17 cellular contexts compared by ENCODE assay signal in genomic region chr10:79287973-79288715, GRCh38. TPM values are rescaled to one million over a fixed set of nuclear protein-coding genes. Genes with fewer than 3 reads are reported as not detected.
DNase-seq lines count a peak whose midpoint lies in the region; ATAC-seq and TF ChIP-seq lines count a peak whose summit lies in the region.
"Had no signal": no experiment of that assay in that cellular context is flagged by ENCODE, and none has a peak within 500 bp of the region (broad histone marks: within the 10 kb centered on the region; RNA-seq: fewer than 3 reads in every experiment).

No MANE protein-coding gene starts in this region.

- 82 to 89% methylated on average over 15 of the region's 15 CpGs for WGBS in esophagus, 2 donors
- no CpG with 5 or more reads among the region's 15 CpGs for WGBS in trophoblast cell (ENCODE audit: extremely low coverage, insufficient coverage, insufficient read length)

- peaks cover 95 to 100% (median 100%) of the 10 kb centered on the region in 11 experiments; a peak in 21 of 22 replicates for H4K20me1 ChIP-seq in BLaER1 treated with 17β-estradiol and CSF1 and Interleukin-3, amounts not matched to agents 10 nM and 100 nM

- H3K27ac ChIP-seq in BLaER1 treated with 17β-estradiol and CSF1 and Interleukin-3, amounts not matched to agents 10 nM and 100 nM, result peak overlapping the region; percentile 5 to 89 (median 78)
- H3K27ac ChIP-seq in esophagus (ENCODE audit: low read depth in 2 of 2, low read length in 1 of 2), result peak overlapping the region; percentile 46 to 83
- no peak overlapping the region for H3K27ac ChIP-seq in trophoblast cell (ENCODE audit: low read depth, low read length)
- H3K27ac ChIP-seq in breast epithelium, result peak overlapping the region in 1 of 2 donors; percentile 32
- H3K27ac ChIP-seq: hepatocyte, PC-9 had no signal

- H4K12ac ChIP-seq in trophoblast cell (ENCODE audit: low read depth, low read length), result no peak overlapping the region

- H4K91ac ChIP-seq in trophoblast cell (ENCODE audit: low read depth, low read length), result no peak overlapping the region

- peak overlapping the region in 2 of 10 experiments; percentile 24 to 29; a peak in 2 of 20 replicates for H3K4me3 ChIP-seq in BLaER1 treated with 17β-estradiol and CSF1 and Interleukin-3, amounts not matched to agents 10 nM and 100 nM
- H3K4me3 ChIP-seq in esophagus (ENCODE audit: low read depth in 1 of 2, low read length in 2 of 2), result no peak overlapping the region
- H3K4me3 ChIP-seq in trophoblast cell (ENCODE audit: low read depth, low read length), result peak overlapping the region; percentile 7
- no peak overlapping the region for H3K4me3 ChIP-seq in breast epithelium
- H3K4me3 ChIP-seq: HAP-1, hepatocyte, PC-9 had no signal

- H2BK120ac ChIP-seq in trophoblast cell (ENCODE audit: insufficient read depth, low read length, poor library complexity), result no peak overlapping the region

- H3K4ac ChIP-seq in trophoblast cell (ENCODE audit: low read depth, low read length), result no peak overlapping the region

- peak overlapping the region; percentile 55 for H3K4me3 Mint-ChIP-seq in T-helper 17 cell

- no peak for DNase-seq in T-helper 17 cell
- peak; percentile 46 to 59 for DNase-seq in trophoblast cell
- DNase-seq in breast epithelium (ENCODE audit: low spot score in 2 of 2), result no peak
- no peak for DNase-seq in posterior vena cava (ENCODE audit: low spot score)
- DNase-seq: activated naive CD4-positive, alpha-beta T cell; DMS153; NCI-H2029 treated with DMSO at 0.1 percent for 48 hours; NCI-H526 treated with DMSO at 0.1 percent for 48 hours; PC-9; retina; SK-N-SH had no signal

- no peak overlapping the region for H2AK5ac ChIP-seq in trophoblast cell (ENCODE audit: low read length)

- no peak overlapping the region for H4K8ac ChIP-seq in trophoblast cell (ENCODE audit: low read depth, low read length)

- H3K4me2 ChIP-seq in BLaER1 treated with 17β-estradiol and CSF1 and Interleukin-3, amounts not matched to agents 10 nM and 100 nM, result peak overlapping the region; percentile 76 to 97 (median 90); a peak in 21 of 22 replicates
- no peak overlapping the region for H3K4me2 ChIP-seq in trophoblast cell (ENCODE audit: low read length)
- H3K4me2 ChIP-seq: hepatocyte, SK-N-SH had no signal

- H2BK5ac ChIP-seq in trophoblast cell (ENCODE audit: low read depth, low read length, poor library complexity), result no peak overlapping the region

- no peaks in the 10 kb centered on the region for H3K27me3 Mint-ChIP-seq in T-helper 17 cell

- TF ChIP-seq CTCF in breast epithelium (IDR thresholded peaks at IDR 0.05), result no peak

- H3K4me1 Mint-ChIP-seq in T-helper 17 cell, result peaks cover 36% of the 10 kb centered on the region

- H2AFZ ChIP-seq in trophoblast cell (ENCODE audit: insufficient read depth, low read length, poor library complexity), result no peak overlapping the region
- H2AFZ ChIP-seq: hepatocyte, PC-9 had no signal

- TF ChIP-seq POLR2A in breast epithelium (IDR thresholded peaks at IDR 0.05), result no peak

- ATAC-seq in T-helper 17 cell (no peak), HG03378 (IDR thresholded peaks at IDR 0.05; ENCODE audit: unreplicated experiment) (no peak), HG03571 (IDR thresholded peaks at IDR 0.05; ENCODE audit: unreplicated experiment) (no peak)

- H3K36me3 Mint-ChIP-seq in T-helper 17 cell (ENCODE audit: low read depth), result peaks cover 7% of the 10 kb centered on the region

- H3K36me3 ChIP-seq in BLaER1 treated with 17β-estradiol and CSF1 and Interleukin-3, amounts not matched to agents 10 nM and 100 nM, result peaks cover 75 to 90% (median 84%) of the 10 kb centered on the region in 11 experiments
- peaks cover 14 to 53% of the 10 kb centered on the region in 2 donors for H3K36me3 ChIP-seq in esophagus (ENCODE audit: control insufficient read depth in 2 of 2, insufficient read depth in 2 of 2, low read length in 1 of 2)
- H3K36me3 ChIP-seq in trophoblast cell (ENCODE audit: control insufficient read depth in 1 of 2, insufficient read depth in 2 of 2, low read length in 2 of 2), result peaks cover 78 to 83% of the 10 kb centered on the region in 2 experiments
- peaks cover 7% of the 10 kb centered on the region for H3K36me3 ChIP-seq in breast epithelium
- H3K36me3 ChIP-seq: HAP-1 had no signal

- no peak overlapping the region for H3K23ac ChIP-seq in trophoblast cell (ENCODE audit: low read length)

- peak overlapping the region in 8 of 11 experiments; percentile 7 to 70 (median 52); a peak in 12 of 22 replicates for H3K9ac ChIP-seq in BLaER1 treated with 17β-estradiol and CSF1 and Interleukin-3, amounts not matched to agents 10 nM and 100 nM
- H3K9ac ChIP-seq in trophoblast cell (ENCODE audit: low read length), result no peak overlapping the region
- H3K9ac ChIP-seq: SK-N-SH had no signal

- H2BK12ac ChIP-seq in trophoblast cell (ENCODE audit: low read length), result no peak overlapping the region

- H3K79me2 ChIP-seq in trophoblast cell (ENCODE audit: control insufficient read depth, insufficient read depth, low read length, poor library complexity), result no peaks in the 10 kb centered on the region

- H3K27me3 ChIP-seq in BLaER1 treated with 17β-estradiol and CSF1 and Interleukin-3, amounts not matched to agents 10 nM and 100 nM, result no peaks in the 10 kb centered on the region
- H3K27me3 ChIP-seq in esophagus (ENCODE audit: control insufficient read depth in 1 of 2, insufficient read depth in 2 of 2, low read length in 2 of 2), result no peaks in the 10 kb centered on the region
- no peaks in the 10 kb centered on the region for H3K27me3 ChIP-seq in trophoblast cell (ENCODE audit: insufficient read depth, low read length)
- H3K27me3 ChIP-seq in breast epithelium, result no peaks in the 10 kb centered on the region
- H3K27me3 ChIP-seq: hepatocyte had no signal

- H3K79me1 ChIP-seq in trophoblast cell (ENCODE audit: low read length), result no peaks in the 10 kb centered on the region

- peaks cover 84 to 100% (median 97%) of the 10 kb centered on the region in 10 experiments for H3K4me1 ChIP-seq in BLaER1 treated with 17β-estradiol and CSF1 and Interleukin-3, amounts not matched to agents 10 nM and 100 nM
- H3K4me1 ChIP-seq in esophagus (ENCODE audit: control insufficient read depth in 2 of 2, insufficient read depth in 2 of 2, low read length in 1 of 2) (peaks cover 18 to 55% of the 10 kb centered on the region in 2 donors), trophoblast cell (ENCODE audit: control insufficient read depth in 1 of 2, insufficient read depth in 2 of 2, low read length in 2 of 2) (peaks cover 15 to 25% of the 10 kb centered on the region in 2 experiments), breast epithelium (peaks cover 0 to 9% of the 10 kb centered on the region in 2 donors)
- H3K4me1 ChIP-seq: HAP-1 had no signal

- H3K27ac Mint-ChIP-seq in T-helper 17 cell, result no peak overlapping the region

- H3K18ac ChIP-seq in trophoblast cell (ENCODE audit: low read length), result no peak overlapping the region

- intact Hi-C loops in breast epithelium (cut with DNase I; ENCODE audit: low total_unique reads), result no loop called here
- intact Hi-C loops in posterior vena cava (cut with DNase I), result no loop called here

- H3K9me3 ChIP-seq in BLaER1 treated with 17β-estradiol and CSF1 and Interleukin-3, amounts not matched to agents 10 nM and 100 nM (replicated peaks in 1 of 11), result no peaks in the 10 kb centered on the region
- H3K9me3 ChIP-seq in T-helper 17 cell (ENCODE audit: control insufficient read depth, low read length, poor library complexity, severe bottlenecking) (no peaks in the 10 kb centered on the region), esophagus (ENCODE audit: control insufficient read depth in 2 of 2, insufficient read depth in 1 of 2, low read depth in 1 of 2, low read length in 1 of 2) (no peaks in the 10 kb centered on the region), trophoblast cell (ENCODE audit: insufficient read depth, low read depth, low read length) (no peaks in the 10 kb centered on the region), breast epithelium (no peaks in the 10 kb centered on the region)
- H3K9me3 ChIP-seq: HAP-1, SK-N-SH had no signal

- H3K14ac ChIP-seq in trophoblast cell (ENCODE audit: low read length), result no peak overlapping the region

RNA-seq across cellular contexts. Expression of gene PPIF, which starts 59.1 kb away (rescaled TPM):
- total RNA-seq in T-helper 17 cell, result 10 to 100 TPM; 59.4 to 82.3 TPM
- 10 to 100 TPM; 38.4 to 57.4 TPM for polyA plus RNA-seq in esophagus
- 46.4 and 48.2 TPM in 2 replicates for polyA plus RNA-seq in trophoblast cell (2013)
- 10 to 100 TPM; 16.0 to 39.3 (median 30.7) TPM for total RNA-seq in breast epithelium
- total RNA-seq in posterior vena cava, result 10 to 100 TPM; 20.4 to 23.9 TPM

Comparison
In these comparisons a context has a peak if more than half of its experiments do, and no peak if none do; other contexts are left out.
1. DNase-seq: peak in trophoblast cell (2 of 2); none in T-helper 17 cell (0 of 3), breast epithelium (0 of 2) and posterior vena cava (single experiment).